8 cellular contexts compared by ENCODE assay signal in genomic region chr13:74134226-74134776, GRCh38. TPM values are rescaled to one million over a fixed set of nuclear protein-coding genes. Genes with fewer than 3 reads are reported as not detected.
DNase-seq lines count a peak whose midpoint lies in the region; ATAC-seq and TF ChIP-seq lines count a peak whose summit lies in the region.

Gene KLF12 (minus strand): TSS chr13:74134404.

- peak; percentile 52 for DNase-seq in CD14-positive monocyte (ENCODE audit: low spot score)
- DNase-seq in NCI-H748 treated with DMSO at 0.1 percent for 48 hours (lab: John Stamatoyannopoulos, UW), result peak; percentile 89
- peak; percentile 98 for DNase-seq in activated CD8-positive, alpha-beta T cell treated with anti-CD3 and anti-CD28 coated beads for 36 hours
- peak; percentile 91 for DNase-seq in effector CD4-positive, alpha-beta T cell
- peak; percentile 95 for DNase-seq in mesenchymal stem cell
- peak; percentile 88 for DNase-seq in stimulated activated CD8-positive, alpha-beta memory T cell treated with anti-CD3 and anti-CD28 coated beads, Interleukin-12 subunit alpha, Interleukin-12 subunit beta, amount 100 ng/mL, for 4 hours (ENCODE audit: low read depth)

- no peaks in the 10 kb centered on the region for H3K27me3 ChIP-seq in mesenchymal stem cell (ENCODE audit: control insufficient read depth in 1 of 2, insufficient read depth in 1 of 2, low read length in 2 of 2)

- H3K27me3 Mint-ChIP-seq in CD14-positive monocyte (ENCODE audit: low read depth in 3 of 3), result peaks cover 28 to 35% (median 33%) of the 10 kb centered on the region in 3 donors
- no peaks in the 10 kb centered on the region for H3K27me3 Mint-ChIP-seq in activated CD8-positive, alpha-beta T cell treated with anti-CD3 and anti-CD28 coated beads for 36 hours

- H4K91ac ChIP-seq in mesenchymal stem cell (ENCODE audit: low read length), result peak within 1 kb of the TSS; percentile 93

- ATAC-seq in GM19397 (IDR thresholded peaks at IDR 0.05; ENCODE audit: unreplicated experiment) (peak; percentile 53), HG03521 (IDR thresholded peaks at IDR 0.05; ENCODE audit: unreplicated experiment) (peak; percentile 60)
- ATAC-seq in activated CD8-positive, alpha-beta T cell treated with anti-CD3 and anti-CD28 coated beads for 36 hours, result peak; percentile 74

- peak within 1 kb of the TSS in 1 of 2 experiments; percentile 91 for H3K23ac ChIP-seq in mesenchymal stem cell (ENCODE audit: low read length in 2 of 2)

- peak within 1 kb of the TSS; percentile 99 for H2BK15ac ChIP-seq in mesenchymal stem cell (ENCODE audit: low read depth, poor library complexity, severe bottlenecking)

- H2BK5ac ChIP-seq in mesenchymal stem cell (ENCODE audit: low read depth, low read length, poor library complexity, severe bottlenecking), result peak within 1 kb of the TSS; percentile 95

- H3K4me3 Mint-ChIP-seq in CD14-positive monocyte, result peak within 1 kb of the TSS; percentile 90 to 98
- H3K4me3 Mint-ChIP-seq in activated CD8-positive, alpha-beta T cell treated with anti-CD3 and anti-CD28 coated beads for 36 hours, result peak within 1 kb of the TSS; percentile 91

- peaks cover 14% of the 10 kb centered on the region for H3K4me1 Mint-ChIP-seq in CD14-positive monocyte
- H3K4me1 Mint-ChIP-seq in activated CD8-positive, alpha-beta T cell treated with anti-CD3 and anti-CD28 coated beads for 36 hours (ENCODE audit: low read depth), result peaks cover 30% of the 10 kb centered on the region

- peak within 1 kb of the TSS in 3 of 7 donors; percentile 42 to 81 (median 66) for H3K27ac Mint-ChIP-seq in CD14-positive monocyte
- H3K27ac Mint-ChIP-seq in activated CD8-positive, alpha-beta T cell treated with anti-CD3 and anti-CD28 coated beads for 36 hours, result peak within 1 kb of the TSS; percentile 99

- H3K4me2 ChIP-seq in mesenchymal stem cell (ENCODE audit: low read length, poor library complexity, severe bottlenecking), result peak within 1 kb of the TSS; percentile 93

- peak within 1 kb of the TSS; percentile 93 to 99 for H3K18ac ChIP-seq in mesenchymal stem cell (ENCODE audit: low read depth in 1 of 2, low read length in 2 of 2)

- peak within 1 kb of the TSS; percentile 97 for H4K8ac ChIP-seq in mesenchymal stem cell (ENCODE audit: low read length)

- intact Hi-C loops in CD14-positive monocyte (cut with micrococcal nuclease), result no loop called here
- intact Hi-C loops in activated CD8-positive, alpha-beta T cell treated with anti-CD3 and anti-CD28 coated beads for 36 hours (cut with micrococcal nuclease), result loop anchor here (5.0 to 10.0 kb wide), 8 partner anchors 42 to 1190 kb away; no protein-coding TSS in a partner anchor

- 2% methylated on average over 26 of the region's 54 CpGs for WGBS in mesenchymal stem cell

- peak within 1 kb of the TSS; percentile 97 for H3K9ac ChIP-seq in mesenchymal stem cell (ENCODE audit: low read length)

- H3K9me3 ChIP-seq in mesenchymal stem cell (ENCODE audit: control insufficient read depth, low read length), result no peaks in the 10 kb centered on the region

- H3K79me1 ChIP-seq in mesenchymal stem cell (replicated peaks; ENCODE audit: low read length, poor library complexity, severe bottlenecking), result peaks cover 2% of the 10 kb centered on the region

- H3K14ac ChIP-seq in mesenchymal stem cell (ENCODE audit: low read length in 2 of 2), result peak within 1 kb of the TSS; percentile 95 to 96

- H2AK5ac ChIP-seq in mesenchymal stem cell (ENCODE audit: low read length, severe bottlenecking), result no peak within 1 kb of the TSS

- peak within 1 kb of the TSS; percentile 100 for H2BK120ac ChIP-seq in mesenchymal stem cell (ENCODE audit: low read depth, low read length)

- CTCF ChIA-PET in activated CD8-positive, alpha-beta T cell treated with anti-CD3 and anti-CD28 coated beads for 36 hours (lab: Charles Lee), result interaction anchor here (0.9 kb wide), 1 partner anchor 66 kb away, joined by 3 read pairs; no protein-coding TSS in a partner anchor

- peaks cover 0 to 2% (median 2%) of the 10 kb centered on the region in 7 donors for H3K9me3 Mint-ChIP-seq in CD14-positive monocyte
- no peaks in the 10 kb centered on the region for H3K9me3 Mint-ChIP-seq in activated CD8-positive, alpha-beta T cell treated with anti-CD3 and anti-CD28 coated beads for 36 hours

- POLR2A ChIA-PET in activated CD8-positive, alpha-beta T cell treated with anti-CD3 and anti-CD28 coated beads for 36 hours (lab: Charles Lee), result interaction anchor here (0.6 to 3.0 kb wide), 19 partner anchors 9 to 191 kb away, joined by 3 to 28 read pairs (median 4); no protein-coding TSS in a partner anchor

- peaks cover 7% of the 10 kb centered on the region for H3K4me1 ChIP-seq in mesenchymal stem cell (ENCODE audit: control insufficient read depth, insufficient read depth, low read depth, low read length)

- no peak for TF ChIP-seq CTCF in CD14-positive monocyte (IDR thresholded peaks at IDR 0.05)
- no peak for TF ChIP-seq CTCF in activated CD8-positive, alpha-beta T cell treated with anti-CD3 and anti-CD28 coated beads for 36 hours (IDR thresholded peaks at IDR 0.05)

- H3K27ac ChIP-seq in mesenchymal stem cell (ENCODE audit: low read length, poor library complexity, severe bottlenecking), result peak within 1 kb of the TSS; percentile 86

- H3K36me3 ChIP-seq in mesenchymal stem cell (ENCODE audit: control insufficient read depth in 1 of 2, insufficient read depth in 2 of 2, low read depth in 1 of 2, low read length in 2 of 2), result no peaks in the 10 kb centered on the region

- peak within 1 kb of the TSS; percentile 70 for H2AFZ ChIP-seq in mesenchymal stem cell (ENCODE audit: low read depth, low read length)

- H3K36me3 Mint-ChIP-seq in CD14-positive monocyte, result no peaks in the 10 kb centered on the region
- peaks cover 2% of the 10 kb centered on the region for H3K36me3 Mint-ChIP-seq in activated CD8-positive, alpha-beta T cell treated with anti-CD3 and anti-CD28 coated beads for 36 hours (ENCODE audit: low read depth)

- H3K4me3 ChIP-seq in mesenchymal stem cell (ENCODE audit: insufficient read depth in 1 of 2, low read depth in 1 of 2, low read length in 2 of 2), result peak within 1 kb of the TSS; percentile 80 to 97

- H2BK12ac ChIP-seq in mesenchymal stem cell (ENCODE audit: low read length in 2 of 2), result peak within 1 kb of the TSS in 1 of 2 experiments; percentile 89

- H3K4ac ChIP-seq in mesenchymal stem cell (ENCODE audit: low read depth in 1 of 2, low read length in 2 of 2), result peak within 1 kb of the TSS; percentile 97 to 99

RNA-seq across cellular contexts. Expression of gene KLF12, which starts in this region (rescaled TPM):
- under 1 TPM; 0.04 to 0.38 TPM for polyA plus RNA-seq in CD14-positive monocyte
- 10 to 100 TPM; 17.1 to 19.6 TPM for total RNA-seq in activated CD8-positive, alpha-beta T cell treated with anti-CD3 and anti-CD28 coated beads for 36 hours
- polyA plus RNA-seq in mesenchymal stem cell (2013, experiment 1 of 2), result 10.2 TPM
- 10.0 TPM for polyA plus RNA-seq in mesenchymal stem cell (2013, experiment 2 of 2)

Comparison
In these comparisons a context has a peak if more than half of its experiments do, and no peak if none do; other contexts are left out.
1. Peak in every context shown above with its lines: DNase-seq, ATAC-seq, H3K4me3 ChIP-seq and H3K27ac ChIP-seq.
2. Peak in DNase-seq in CD14-positive monocyte; RNA of the gene not detected or under 1 TPM.